ENCODE assay signal across 1 cellular context in the genomic region with DNA sequence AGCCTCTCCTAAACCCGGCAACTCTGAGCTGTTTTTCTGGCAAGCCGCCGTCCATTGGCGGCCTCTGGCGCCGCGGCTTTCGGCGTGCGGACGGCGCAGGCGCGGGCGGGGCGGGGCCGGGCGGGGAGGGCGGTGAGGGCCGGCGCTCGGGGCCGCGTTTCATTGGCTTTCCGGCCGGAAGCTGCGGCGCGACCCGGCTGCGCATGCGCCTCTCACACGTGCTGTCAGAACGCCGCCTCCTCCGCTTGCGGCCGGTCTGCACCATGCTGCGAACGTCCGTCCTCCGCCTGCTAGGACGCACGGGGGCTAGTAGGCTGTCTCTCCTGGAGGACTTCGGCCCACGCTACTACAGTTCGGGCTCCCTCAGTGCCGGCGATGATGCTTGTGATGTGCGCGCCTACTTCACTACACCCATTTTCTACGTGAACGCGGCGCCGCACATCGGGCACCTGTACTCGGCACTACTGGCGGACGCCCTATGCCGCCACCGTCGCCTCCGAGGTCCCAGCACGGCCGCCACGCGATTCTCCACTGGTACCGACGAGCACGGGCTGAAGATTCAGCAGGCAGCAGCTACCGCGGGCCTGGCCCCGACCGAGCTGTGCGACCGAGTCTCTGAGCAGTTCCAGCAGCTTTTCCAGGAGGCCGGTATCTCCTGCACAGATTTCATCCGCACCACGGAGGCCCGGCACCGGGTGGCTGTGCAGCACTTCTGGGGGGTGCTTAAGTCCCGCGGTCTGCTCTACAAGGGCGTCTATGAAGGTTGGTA.
A peak's percentile ranks its signal among the peaks of the same experiment; 100 is the strongest.
TF ChIP-seq lines count a peak whose summit lies in the region.

TSS of gene MARS2 (plus strand) at position 227 of the 769 bp plus-strand sequence. CDS start at position 264, 37 bp downstream.

TF ChIP-seq in HepG2, 621 proteins besides CTCF, POLR2A, EP300 and RAD21 (continued from another document and continues in another):
- TF ChIP-seq HMGXB3 (CRISPR knock-in tag; IDR thresholded peaks at IDR 0.05; ENCODE audit: borderline replicate concordance) (no peak), MTF1 (CRISPR knock-in tag; IDR thresholded peaks at IDR 0.05) (no peak), HCFC1 (IDR thresholded peaks at IDR 0.05; ENCODE audit: low read depth, low read length) (no peak), MBD4 (IDR thresholded peaks at IDR 0.05; ENCODE audit: borderline replicate concordance, low read length) (no peak), ZNF776 (CRISPR knock-in tag; IDR thresholded peaks at IDR 0.05) (peak; percentile 81; the same call in 1 of the 2 replicates), NCOA2 (CRISPR knock-in tag; IDR thresholded peaks at IDR 0.05) (0 out of 2 replicates have a peak, but pooled peaks have one; percentile 19), HDAC1 (CRISPR knock-in tag; IDR thresholded peaks at IDR 0.05) (peak; percentile 98), ZNF572 (CRISPR knock-in tag; IDR thresholded peaks at IDR 0.05) (no peak), ZNF841 (CRISPR knock-in tag; IDR thresholded peaks at IDR 0.05; ENCODE audit: borderline replicate concordance) (0 out of 2 replicates have a peak, but pooled peaks have one; percentile 25), NFATC3 (CRISPR knock-in tag; IDR thresholded peaks at IDR 0.05) (no peak), ZNF549 (CRISPR knock-in tag; IDR thresholded peaks at IDR 0.05) (no peak), REPIN1 (CRISPR knock-in tag; IDR thresholded peaks at IDR 0.05; ENCODE audit: borderline replicate concordance, low read depth) (peak; percentile 84), FOXM1 (CRISPR knock-in tag; IDR thresholded peaks at IDR 0.05) (no peak), MAFF (IDR thresholded peaks at IDR 0.05; ENCODE audit: low read depth, low read length) (no peak), ZNF674 (CRISPR knock-in tag; IDR thresholded peaks at IDR 0.05; ENCODE audit: low read depth) (no peak), ZNF563 (CRISPR knock-in tag; IDR thresholded peaks at IDR 0.05) (peak; percentile 63), SUZ12 (IDR thresholded peaks at IDR 0.05; ENCODE audit: low read depth, low read length) (no peak), GTF2F1 (IDR thresholded peaks at IDR 0.05; ENCODE audit: low read length) (no peak), ZSCAN31 (CRISPR knock-in tag; IDR thresholded peaks at IDR 0.05; ENCODE audit: low read depth) (peak; percentile 40; the same call in 1 of the 2 replicates), PCBP2 (optimal IDR thresholded peaks at IDR 0.05; ENCODE audit: low read depth, low read length, poor library complexity, severe bottlenecking) (no peak)
- TF ChIP-seq, protein P1, sequence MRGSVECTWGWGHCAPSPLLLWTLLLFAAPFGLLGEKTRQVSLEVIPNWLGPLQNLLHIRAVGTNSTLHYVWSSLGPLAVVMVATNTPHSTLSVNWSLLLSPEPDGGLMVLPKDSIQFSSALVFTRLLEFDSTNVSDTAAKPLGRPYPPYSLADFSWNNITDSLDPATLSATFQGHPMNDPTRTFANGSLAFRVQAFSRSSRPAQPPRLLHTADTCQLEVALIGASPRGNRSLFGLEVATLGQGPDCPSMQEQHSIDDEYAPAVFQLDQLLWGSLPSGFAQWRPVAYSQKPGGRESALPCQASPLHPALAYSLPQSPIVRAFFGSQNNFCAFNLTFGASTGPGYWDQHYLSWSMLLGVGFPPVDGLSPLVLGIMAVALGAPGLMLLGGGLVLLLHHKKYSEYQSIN (CRISPR knock-in tag; IDR thresholded peaks at IDR 0.05; ENCODE audit: borderline replicate concordance), result no peak
- TF ChIP-seq, protein P2, sequence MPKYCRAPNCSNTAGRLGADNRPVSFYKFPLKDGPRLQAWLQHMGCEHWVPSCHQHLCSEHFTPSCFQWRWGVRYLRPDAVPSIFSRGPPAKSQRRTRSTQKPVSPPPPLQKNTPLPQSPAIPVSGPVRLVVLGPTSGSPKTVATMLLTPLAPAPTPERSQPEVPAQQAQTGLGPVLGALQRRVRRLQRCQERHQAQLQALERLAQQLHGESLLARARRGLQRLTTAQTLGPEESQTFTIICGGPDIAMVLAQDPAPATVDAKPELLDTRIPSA (CRISPR knock-in tag; IDR thresholded peaks at IDR 0.05; ENCODE audit: borderline replicate concordance), result no peak; the same call in 1 of the 2 replicates
- TF ChIP-seq, protein P3, sequence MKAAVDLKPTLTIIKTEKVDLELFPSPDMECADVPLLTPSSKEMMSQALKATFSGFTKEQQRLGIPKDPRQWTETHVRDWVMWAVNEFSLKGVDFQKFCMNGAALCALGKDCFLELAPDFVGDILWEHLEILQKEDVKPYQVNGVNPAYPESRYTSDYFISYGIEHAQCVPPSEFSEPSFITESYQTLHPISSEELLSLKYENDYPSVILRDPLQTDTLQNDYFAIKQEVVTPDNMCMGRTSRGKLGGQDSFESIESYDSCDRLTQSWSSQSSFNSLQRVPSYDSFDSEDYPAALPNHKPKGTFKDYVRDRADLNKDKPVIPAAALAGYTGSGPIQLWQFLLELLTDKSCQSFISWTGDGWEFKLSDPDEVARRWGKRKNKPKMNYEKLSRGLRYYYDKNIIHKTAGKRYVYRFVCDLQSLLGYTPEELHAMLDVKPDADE (CRISPR knock-in tag; IDR thresholded peaks at IDR 0.05), result no peak
- TF ChIP-seq, protein P4, sequence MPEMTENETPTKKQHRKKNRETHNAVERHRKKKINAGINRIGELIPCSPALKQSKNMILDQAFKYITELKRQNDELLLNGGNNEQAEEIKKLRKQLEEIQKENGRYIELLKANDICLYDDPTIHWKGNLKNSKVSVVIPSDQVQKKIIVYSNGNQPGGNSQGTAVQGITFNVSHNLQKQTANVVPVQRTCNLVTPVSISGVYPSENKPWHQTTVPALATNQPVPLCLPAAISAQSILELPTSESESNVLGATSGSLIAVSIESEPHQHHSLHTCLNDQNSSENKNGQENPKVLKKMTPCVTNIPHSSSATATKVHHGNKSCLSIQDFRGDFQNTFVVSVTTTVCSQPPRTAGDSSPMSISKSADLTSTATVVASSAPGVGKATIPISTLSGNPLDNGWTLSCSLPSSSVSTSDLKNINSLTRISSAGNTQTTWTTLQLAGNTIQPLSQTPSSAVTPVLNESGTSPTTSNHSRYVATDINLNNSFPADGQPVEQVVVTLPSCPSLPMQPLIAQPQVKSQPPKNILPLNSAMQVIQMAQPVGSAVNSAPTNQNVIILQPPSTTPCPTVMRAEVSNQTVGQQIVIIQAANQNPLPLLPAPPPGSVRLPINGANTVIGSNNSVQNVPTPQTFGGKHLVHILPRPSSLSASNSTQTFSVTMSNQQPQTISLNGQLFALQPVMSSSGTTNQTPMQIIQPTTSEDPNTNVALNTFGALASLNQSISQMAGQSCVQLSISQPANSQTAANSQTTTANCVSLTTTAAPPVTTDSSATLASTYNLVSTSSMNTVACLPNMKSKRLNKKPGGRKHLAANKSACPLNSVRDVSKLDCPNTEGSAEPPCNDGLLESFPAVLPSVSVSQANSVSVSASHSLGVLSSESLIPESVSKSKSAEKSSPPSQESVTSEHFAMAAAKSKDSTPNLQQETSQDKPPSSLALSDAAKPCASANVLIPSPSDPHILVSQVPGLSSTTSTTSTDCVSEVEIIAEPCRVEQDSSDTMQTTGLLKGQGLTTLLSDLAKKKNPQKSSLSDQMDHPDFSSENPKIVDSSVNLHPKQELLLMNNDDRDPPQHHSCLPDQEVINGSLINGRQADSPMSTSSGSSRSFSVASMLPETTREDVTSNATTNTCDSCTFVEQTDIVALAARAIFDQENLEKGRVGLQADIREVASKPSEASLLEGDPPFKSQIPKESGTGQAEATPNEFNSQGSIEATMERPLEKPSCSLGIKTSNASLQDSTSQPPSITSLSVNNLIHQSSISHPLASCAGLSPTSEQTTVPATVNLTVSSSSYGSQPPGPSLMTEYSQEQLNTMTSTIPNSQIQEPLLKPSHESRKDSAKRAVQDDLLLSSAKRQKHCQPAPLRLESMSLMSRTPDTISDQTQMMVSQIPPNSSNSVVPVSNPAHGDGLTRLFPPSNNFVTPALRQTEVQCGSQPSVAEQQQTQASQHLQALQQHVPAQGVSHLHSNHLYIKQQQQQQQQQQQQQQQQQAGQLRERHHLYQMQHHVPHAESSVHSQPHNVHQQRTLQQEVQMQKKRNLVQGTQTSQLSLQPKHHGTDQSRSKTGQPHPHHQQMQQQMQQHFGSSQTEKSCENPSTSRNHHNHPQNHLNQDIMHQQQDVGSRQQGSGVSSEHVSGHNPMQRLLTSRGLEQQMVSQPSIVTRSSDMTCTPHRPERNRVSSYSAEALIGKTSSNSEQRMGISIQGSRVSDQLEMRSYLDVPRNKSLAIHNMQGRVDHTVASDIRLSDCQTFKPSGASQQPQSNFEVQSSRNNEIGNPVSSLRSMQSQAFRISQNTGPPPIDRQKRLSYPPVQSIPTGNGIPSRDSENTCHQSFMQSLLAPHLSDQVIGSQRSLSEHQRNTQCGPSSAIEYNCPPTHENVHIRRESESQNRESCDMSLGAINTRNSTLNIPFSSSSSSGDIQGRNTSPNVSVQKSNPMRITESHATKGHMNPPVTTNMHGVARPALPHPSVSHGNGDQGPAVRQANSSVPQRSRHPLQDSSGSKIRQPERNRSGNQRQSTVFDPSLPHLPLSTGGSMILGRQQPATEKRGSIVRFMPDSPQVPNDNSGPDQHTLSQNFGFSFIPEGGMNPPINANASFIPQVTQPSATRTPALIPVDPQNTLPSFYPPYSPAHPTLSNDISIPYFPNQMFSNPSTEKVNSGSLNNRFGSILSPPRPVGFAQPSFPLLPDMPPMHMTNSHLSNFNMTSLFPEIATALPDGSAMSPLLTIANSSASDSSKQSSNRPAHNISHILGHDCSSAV (CRISPR knock-in tag; IDR thresholded peaks at IDR 0.05; ENCODE audit: borderline replicate concordance), result no peak; the same call in 1 of the 2 replicates
- TF ChIP-seq, protein P5, sequence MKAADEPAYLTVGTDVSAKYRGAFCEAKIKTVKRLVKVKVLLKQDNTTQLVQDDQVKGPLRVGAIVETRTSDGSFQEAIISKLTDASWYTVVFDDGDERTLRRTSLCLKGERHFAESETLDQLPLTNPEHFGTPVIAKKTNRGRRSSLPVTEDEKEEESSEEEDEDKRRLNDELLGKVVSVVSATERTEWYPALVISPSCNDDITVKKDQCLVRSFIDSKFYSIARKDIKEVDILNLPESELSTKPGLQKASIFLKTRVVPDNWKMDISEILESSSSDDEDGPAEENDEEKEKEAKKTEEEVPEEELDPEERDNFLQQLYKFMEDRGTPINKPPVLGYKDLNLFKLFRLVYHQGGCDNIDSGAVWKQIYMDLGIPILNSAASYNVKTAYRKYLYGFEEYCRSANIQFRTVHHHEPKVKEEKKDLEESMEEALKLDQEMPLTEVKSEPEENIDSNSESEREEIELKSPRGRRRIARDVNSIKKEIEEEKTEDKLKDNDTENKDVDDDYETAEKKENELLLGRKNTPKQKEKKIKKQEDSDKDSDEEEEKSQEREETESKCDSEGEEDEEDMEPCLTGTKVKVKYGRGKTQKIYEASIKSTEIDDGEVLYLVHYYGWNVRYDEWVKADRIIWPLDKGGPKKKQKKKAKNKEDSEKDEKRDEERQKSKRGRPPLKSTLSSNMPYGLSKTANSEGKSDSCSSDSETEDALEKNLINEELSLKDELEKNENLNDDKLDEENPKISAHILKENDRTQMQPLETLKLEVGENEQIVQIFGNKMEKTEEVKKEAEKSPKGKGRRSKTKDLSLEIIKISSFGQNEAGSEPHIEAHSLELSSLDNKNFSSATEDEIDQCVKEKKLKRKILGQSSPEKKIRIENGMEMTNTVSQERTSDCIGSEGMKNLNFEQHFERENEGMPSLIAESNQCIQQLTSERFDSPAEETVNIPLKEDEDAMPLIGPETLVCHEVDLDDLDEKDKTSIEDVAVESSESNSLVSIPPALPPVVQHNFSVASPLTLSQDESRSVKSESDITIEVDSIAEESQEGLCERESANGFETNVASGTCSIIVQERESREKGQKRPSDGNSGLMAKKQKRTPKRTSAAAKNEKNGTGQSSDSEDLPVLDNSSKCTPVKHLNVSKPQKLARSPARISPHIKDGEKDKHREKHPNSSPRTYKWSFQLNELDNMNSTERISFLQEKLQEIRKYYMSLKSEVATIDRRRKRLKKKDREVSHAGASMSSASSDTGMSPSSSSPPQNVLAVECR (CRISPR knock-in tag; IDR thresholded peaks at IDR 0.05; ENCODE audit: borderline replicate concordance), result peak; percentile 99
- TF ChIP-seq, protein P6, sequence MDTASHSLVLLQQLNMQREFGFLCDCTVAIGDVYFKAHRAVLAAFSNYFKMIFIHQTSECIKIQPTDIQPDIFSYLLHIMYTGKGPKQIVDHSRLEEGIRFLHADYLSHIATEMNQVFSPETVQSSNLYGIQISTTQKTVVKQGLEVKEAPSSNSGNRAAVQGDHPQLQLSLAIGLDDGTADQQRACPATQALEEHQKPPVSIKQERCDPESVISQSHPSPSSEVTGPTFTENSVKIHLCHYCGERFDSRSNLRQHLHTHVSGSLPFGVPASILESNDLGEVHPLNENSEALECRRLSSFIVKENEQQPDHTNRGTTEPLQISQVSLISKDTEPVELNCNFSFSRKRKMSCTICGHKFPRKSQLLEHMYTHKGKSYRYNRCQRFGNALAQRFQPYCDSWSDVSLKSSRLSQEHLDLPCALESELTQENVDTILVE (CRISPR knock-in tag; IDR thresholded peaks at IDR 0.05), result peak; percentile 36; the same call in 1 of the 2 replicates
- TF ChIP-seq, protein P7, sequence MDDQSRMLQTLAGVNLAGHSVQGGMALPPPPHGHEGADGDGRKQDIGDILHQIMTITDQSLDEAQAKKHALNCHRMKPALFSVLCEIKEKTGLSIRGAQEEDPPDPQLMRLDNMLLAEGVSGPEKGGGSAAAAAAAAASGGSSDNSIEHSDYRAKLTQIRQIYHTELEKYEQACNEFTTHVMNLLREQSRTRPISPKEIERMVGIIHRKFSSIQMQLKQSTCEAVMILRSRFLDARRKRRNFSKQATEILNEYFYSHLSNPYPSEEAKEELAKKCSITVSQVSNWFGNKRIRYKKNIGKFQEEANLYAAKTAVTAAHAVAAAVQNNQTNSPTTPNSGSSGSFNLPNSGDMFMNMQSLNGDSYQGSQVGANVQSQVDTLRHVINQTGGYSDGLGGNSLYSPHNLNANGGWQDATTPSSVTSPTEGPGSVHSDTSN (CRISPR knock-in tag; IDR thresholded peaks at IDR 0.05; ENCODE audit: borderline replicate concordance), result no peak
